Comparison of ENCODE assay signal across 16 cellular contexts in genomic region chr3:514206-514605, GRCh38.
DNase-seq lines count a peak whose midpoint lies in the region; ATAC-seq, FAIRE-seq and TF ChIP-seq lines count a peak whose summit lies in the region.
"Had no signal": no experiment of that assay in that cellular context is flagged by ENCODE, and none has a peak within 500 bp of the region (broad histone marks: within the 10 kb centered on the region; RNA-seq: fewer than 3 reads in every experiment).

No MANE protein-coding gene starts in this region.

- no peaks in the 10 kb centered on the region for H3K36me3 ChIP-seq in bronchial epithelial cell (ENCODE audit: control insufficient read depth, insufficient read depth, low read length)
- H3K36me3 ChIP-seq: BE2C had no signal

- DNase-seq in NCI-H460 (ENCODE audit: extremely low read depth, low read depth) (peak; percentile 9), bronchial epithelial cell (ENCODE audit: low read depth) (peak; percentile 52), kidney tubule cell (ENCODE audit: low spot score) (peak; percentile 73), urothelium cell line (ENCODE audit: low spot score) (peak; percentile 12)
- DNase-seq: BE2C; CD4-positive, alpha-beta memory T cell; DND-41; GF-D8; H7 had no signal

- no peak for TF ChIP-seq CTCF in bronchial epithelial cell (IDR thresholded peaks at IDR 0.05; ENCODE audit: insufficient read depth, low read length, severe bottlenecking)

- FAIRE-seq in bronchial epithelial cell (lab: Jason Lieb, UNC), result no peak
- FAIRE-seq in urothelium cell line (lab: Jason Lieb, UNC), result no peak
- FAIRE-seq: A204.1, HepG2, HTR-8/SVneo had no signal

- no peaks in the 10 kb centered on the region for H3K27me3 ChIP-seq in bronchial epithelial cell (ENCODE audit: control insufficient read depth, insufficient read depth, low read length)
- H3K27me3 ChIP-seq: BE2C had no signal

- ATAC-seq in HG03097 (IDR thresholded peaks at IDR 0.05; ENCODE audit: low FRiP score, unreplicated experiment) (no peak), HG02623 (IDR thresholded peaks at IDR 0.05; ENCODE audit: unreplicated experiment) (no peak), GM21576 (IDR thresholded peaks at IDR 0.05; ENCODE audit: unreplicated experiment) (no peak)
- ATAC-seq: GM23338, HepG2 had no signal

- no peak overlapping the region for H3K4me3 ChIP-seq in bronchial epithelial cell (ENCODE audit: low read depth, low read length)
- H3K4me3 ChIP-seq: GM23338 had no signal

Comparison
In these comparisons a context has a peak if more than half of its experiments do, and no peak if none do; other contexts are left out.
1. DNase-seq: peak in every context shown above with its lines; median percentile 73 in kidney tubule cell; 52 in bronchial epithelial cell; 12 in urothelium cell line; 9 in NCI-H460.